In genomic region chr10:29737209-29737565, GRCh38 we compare ENCODE assay signal across 1 cellular context.
TF ChIP-seq lines count a peak whose summit lies in the region.

No MANE protein-coding gene starts in this region.

TF ChIP-seq in HEK293, 187 proteins besides CTCF, POLR2A, EP300 and RAD21 (continued from another document):
- TF ChIP-seq ZNF10 (tag by site-specific recombination; IDR thresholded peaks at IDR 0.05) (no peak), KLF8 (tag by site-specific recombination; IDR thresholded peaks at IDR 0.05) (no peak), ZBTB1 (tag by site-specific recombination; IDR thresholded peaks at IDR 0.05) (no peak), MEIS1 (CRISPR knock-in tag; IDR thresholded peaks at IDR 0.05; ENCODE audit: borderline replicate concordance) (no peak)
